Comparison of ENCODE assay signal across 16 cellular contexts in genomic region chr13:23505007-23505406, GRCh38.
DNase-seq lines count a peak whose midpoint lies in the region; ATAC-seq and TF ChIP-seq lines count a peak whose summit lies in the region.
"Had no signal": no experiment of that assay in that cellular context is flagged by ENCODE, and none has a peak within 500 bp of the region (broad histone marks: within the 10 kb centered on the region; RNA-seq: fewer than 3 reads in every experiment).

No MANE protein-coding gene starts in this region.

- peaks cover 27% of the 10 kb centered on the region for H3K4me1 Mint-ChIP-seq in neural crest cell
- H3K4me1 Mint-ChIP-seq: CD14-positive monocyte, IgD-negative memory B cell had no signal

- H3K27ac Mint-ChIP-seq in neural crest cell (ENCODE audit: unreplicated experiment) = peak overlapping the region; percentile 1
- H3K27ac Mint-ChIP-seq: CD14-positive monocyte; IgD-negative memory B cell; T-helper 2 cell treated with Interferon-gamma antibody and Interleukin-4, amounts not matched to agents 5 μg/mL and 100 μg/mL, for 36 hours had no signal

- no peak for ATAC-seq in esophagus mucosa
- ATAC-seq in GM21619 (IDR thresholded peaks at IDR 0.05; ENCODE audit: unreplicated experiment) = no peak

- H3K4me3 ChIP-seq in BJ (ENCODE audit: low read depth, low read length) (peak overlapping the region; percentile 7; the same call in 1 of the 2 replicates), SJCRH30 (0 out of 2 replicates have a peak overlapping the region, but pooled peaks have one; percentile 4), foreskin fibroblast (ENCODE audit: low read depth in 1 of 2, low read length in 2 of 2) (peak overlapping the region; percentile 12 to 16)

- peaks cover 2% of the 10 kb centered on the region for H3K9me3 Mint-ChIP-seq in neural crest cell
- H3K9me3 Mint-ChIP-seq: T-helper 2 cell treated with Interferon-gamma antibody and Interleukin-4, amounts not matched to agents 5 μg/mL and 100 μg/mL, for 36 hours had no signal

- POLR2A ChIA-PET in BJ (lab: Charles Lee) = interaction anchor here (0.6 kb wide), 1 partner anchor 177 kb away, joined by 3 read pairs; no protein-coding TSS in a partner anchor

- CTCF ChIA-PET in BJ (lab: Yijun Ruan, JAX) = interaction anchor here (0.6 to 0.9 kb wide), 3 partner anchors 37 to 342 kb away, joined by 3 to 4 read pairs (median 3); no protein-coding TSS in a partner anchor

- TF ChIP-seq CTCF in BJ (IDR thresholded peaks at IDR 0.05; ENCODE audit: insufficient read depth, low read depth, low read length) (no peak), foreskin fibroblast (IDR thresholded peaks at IDR 0.05; ENCODE audit: low read depth, low read length) (no peak), neural crest cell (conservative IDR thresholded peaks at IDR 0.05) (no peak)

- H3K9me3 ChIP-seq in SJCRH30 (replicated peaks) = no peaks in the 10 kb centered on the region; the same call in 1 of the 2 replicates

- no peaks in the 10 kb centered on the region for H3K36me3 ChIP-seq in BJ (ENCODE audit: control insufficient read depth, insufficient read depth, low read length)
- no peaks in the 10 kb centered on the region for H3K36me3 ChIP-seq in SJCRH30

- H3K27me3 ChIP-seq in BJ (ENCODE audit: control insufficient read depth, insufficient read depth, low read length) (no peaks in the 10 kb centered on the region), SJCRH30 (no peaks in the 10 kb centered on the region)

- no peak overlapping the region for H3K4me3 Mint-ChIP-seq in neural crest cell
- H3K4me3 Mint-ChIP-seq: CD14-positive monocyte; IgD-negative memory B cell; T-helper 2 cell treated with Interferon-gamma antibody and Interleukin-4, amounts not matched to agents 5 μg/mL and 100 μg/mL, for 36 hours had no signal

- DNase-seq in BJ (ENCODE audit: low read depth) (peak; percentile 44), SJCRH30 (peak; percentile 26 to 36), foreskin fibroblast (peak; percentile 48 to 71), neural crest cell (ENCODE audit: low read depth, low spot score) (no peak), middle frontal gyrus (ENCODE audit: extremely low spot score, low spot score) (no peak), HuH-7.5 (ENCODE audit: low spot score) (no peak)
- DNase-seq: activated CD4-positive, alpha-beta T cell treated with anti-CD3 and anti-CD28 coated beads, Interleukin-2, amount 50 U/mL, for 48 hours; activated naive CD4-positive, alpha-beta T cell; cortex of kidney; NCI-H1694 treated with DMSO at 0.1 percent for 48 hours; stimulated activated CD8-positive, alpha-beta memory T cell treated with anti-CD3 and anti-CD28 coated beads, Interleukin-4, amount 100 ng/mL, for 48 hours had no signal

- H3K27me3 Mint-ChIP-seq in neural crest cell (ENCODE audit: low read depth) = no peaks in the 10 kb centered on the region

- H3K4me1 ChIP-seq in SJCRH30 = peaks cover 24% of the 10 kb centered on the region

- H3K27ac ChIP-seq in SJCRH30 = no peak overlapping the region

- H3K36me3 Mint-ChIP-seq in neural crest cell (ENCODE audit: low read depth) = no peaks in the 10 kb centered on the region
- H3K36me3 Mint-ChIP-seq: CD14-positive monocyte, IgD-negative memory B cell had no signal

Comparison
In these comparisons a context has a peak if more than half of its experiments do, and no peak if none do; other contexts are left out.
1. DNase-seq: peak in BJ (single experiment), SJCRH30 (2 of 2) and foreskin fibroblast (2 of 2); none in neural crest cell (single experiment), middle frontal gyrus (single experiment) and HuH-7.5 (single experiment).
2. Peak in every context shown above with its lines, with median percentiles within 50 percentile points of each other: H3K4me3 ChIP-seq.